ENCODE assay signal across 22 cellular contexts in genomic region chr4:99735822-99736221, GRCh38.
"Had no signal": no experiment of that assay in that cellular context is flagged by ENCODE, and none has a peak within 500 bp of the region (broad histone marks: within the 10 kb centered on the region; RNA-seq: fewer than 3 reads in every experiment).

No MANE protein-coding gene starts in this region.

- ATAC-seq: activated CD8-positive, alpha-beta T cell treated with anti-CD3 and anti-CD28 coated beads, Interleukin-2, amount 10 ng/mL, durations not matched to agents 7 days and 5 days; T-helper 17 cell; WTC11 had no signal

- DNase-seq: activated CD4-positive, alpha-beta T cell treated with anti-CD3 and anti-CD28 coated beads for 48 hours; activated CD4-positive, alpha-beta T cell treated with anti-CD3 and anti-CD28 coated beads, Interleukin-2, amount 50 U/mL, for 4 hours; activated CD4-positive, CD25-positive, alpha-beta regulatory T cell treated with anti-CD3 and anti-CD28 coated beads, Interleukin-2, amount 50 U/mL, for 72 hours; activated CD8-positive, alpha-beta T cell treated with anti-CD3 and anti-CD28 coated beads, Interleukin-2, amount 10 ng/mL, durations not matched to agents 7 days and 5 days; activated effector memory CD4-positive, alpha-beta T cell treated with Interleukin-2 at 50 U/mL for 16 hours; activated naive CD4-positive, alpha-beta T cell; activated T-cell treated with anti-CD3 and anti-CD28 coated beads, Interleukin-2, amount 50 U/mL, for 24 hours; aorta; Karpas-422; NCI-H1105 treated with DMSO at 0.1 percent for 48 hours; NCI-H1436 treated with DMSO at 0.1 percent for 48 hours; NCI-H187; NCI-H2081; NCI-H2171; NCI-H226; NCI-H510A; NCI-H526 treated with DMSO at 0.1 percent for 48 hours; NCI-H82; SIG-M5; T-helper 17 cell; T-helper 9 cell had no signal
